8 cellular contexts compared by ENCODE assay signal in genomic region chr17:68413597-68414560, GRCh38. TPM values are rescaled to one million over a fixed set of nuclear protein-coding genes. Genes with fewer than 3 reads are reported as not detected.
DNase-seq lines count a peak whose midpoint lies in the region; ATAC-seq and TF ChIP-seq lines count a peak whose summit lies in the region.
"Not testable (repeated sequence)": the region's sequence is repeated elsewhere in the genome, so short reads cannot be mapped to it uniquely, and the experiment has no call there.

No MANE protein-coding gene starts in this region.

- H3K4me1 Mint-ChIP-seq in CD14-positive monocyte: peaks cover 14% of the 10 kb centered on the region
- not testable (repeated sequence) for H3K4me1 Mint-ChIP-seq in glutamatergic neuron (ENCODE audit: low read depth, unreplicated experiment)
- H3K4me1 Mint-ChIP-seq in natural killer cell: peaks cover 15 to 21% of the 10 kb centered on the region in 2 donors

- not testable (repeated sequence) for H3K4me1 ChIP-seq in OCI-LY3 (ENCODE audit: low read length)

- intact Hi-C loops in CD14-positive monocyte (cut with micrococcal nuclease); natural killer cell (cut with micrococcal nuclease): not testable (repeated sequence)

- H3K9me3 Mint-ChIP-seq in CD14-positive monocyte (peaks cover 8 to 26% (median 17%) of the 10 kb centered on the region in 7 donors), glutamatergic neuron (ENCODE audit: unreplicated experiment) (peaks cover 33% of the 10 kb centered on the region)
- not testable (repeated sequence) for H3K9me3 Mint-ChIP-seq in natural killer cell

- peak overlapping the region; percentile 62 for H3K4me3 ChIP-seq in OCI-LY3 (ENCODE audit: low read length)

- H3K27ac ChIP-seq in OCI-LY3 (ENCODE audit: low read length): not testable (repeated sequence)

- not testable (repeated sequence) for H3K27me3 ChIP-seq in OCI-LY3 (ENCODE audit: low read depth, low read length)

- H3K27ac Mint-ChIP-seq in CD14-positive monocyte: peak overlapping the region; percentile 82 to 94 (median 91)
- H3K27ac Mint-ChIP-seq in glutamatergic neuron (ENCODE audit: unreplicated experiment): peak overlapping the region; percentile 33
- H3K27ac Mint-ChIP-seq in natural killer cell: peak overlapping the region; percentile 61 to 89

- H3K4me3 Mint-ChIP-seq in CD14-positive monocyte (peak overlapping the region; percentile 88 to 93), glutamatergic neuron (ENCODE audit: unreplicated experiment) (peak overlapping the region; percentile 82), natural killer cell (peak overlapping the region; percentile 93)

- H3K4me2 ChIP-seq in OCI-LY3 (ENCODE audit: low read length): peak overlapping the region; percentile 59

- H3K27me3 Mint-ChIP-seq in CD14-positive monocyte (ENCODE audit: low read depth in 3 of 3); glutamatergic neuron (ENCODE audit: unreplicated experiment); natural killer cell (ENCODE audit: low read depth in 2 of 2): not testable (repeated sequence)

- TF ChIP-seq CTCF in CD14-positive monocyte (IDR thresholded peaks at IDR 0.05); OCI-LY3 (IDR thresholded peaks at IDR 0.05; ENCODE audit: low read depth, low read length); glutamatergic neuron (IDR thresholded peaks at IDR 0.05; ENCODE audit: partially characterized antibody, unreplicated experiment); natural killer cell (IDR thresholded peaks at IDR 0.05): not testable (repeated sequence)

- H3K79me2 ChIP-seq in OCI-LY3 (ENCODE audit: low read length): not testable (repeated sequence)

- in situ Hi-C loops in KBM-7 (cut with MboI; ENCODE audit: low pct_unique_long_range_greater_than_20kb, low sequenced_read_pairs): not testable (repeated sequence)

- peaks cover 19 to 28% of the 10 kb centered on the region in 2 donors for H3K36me3 Mint-ChIP-seq in CD14-positive monocyte
- peaks cover 40% of the 10 kb centered on the region for H3K36me3 Mint-ChIP-seq in glutamatergic neuron (ENCODE audit: unreplicated experiment)
- peaks cover 20% of the 10 kb centered on the region for H3K36me3 Mint-ChIP-seq in natural killer cell

- H3K9ac ChIP-seq in OCI-LY3 (ENCODE audit: low read length): not testable (repeated sequence)

- not testable (repeated sequence) for H3K36me3 ChIP-seq in OCI-LY3 (replicated peaks; ENCODE audit: low read depth, low read length)

- peak; percentile 71 to 87 (median 83) for ATAC-seq in natural killer cell

- H3K9me3 ChIP-seq in OCI-LY3 (ENCODE audit: insufficient read depth, low read length): not testable (repeated sequence)

- DNase-seq in CD14-positive monocyte (ENCODE audit: low spot score) (peak; percentile 64), KBM-7 (peak; percentile 46), astrocyte of the hippocampus (ENCODE audit: low read depth, low spot score) (peak; percentile 31), natural killer cell (peak; percentile 41)
- peak; percentile 60 to 72 for DNase-seq in activated CD4-positive, alpha-beta T cell treated with anti-CD3 and anti-CD28 coated beads, Interleukin-2, amount 50 U/mL, for 48 hours
- DNase-seq in glutamatergic neuron: not testable (repeated sequence)
- DNase-seq in stimulated activated CD4-positive, alpha-beta T cell treated with anti-CD3 and anti-CD28 coated beads, TNF-alpha, amount 100 ng/mL, for 24 hours (ENCODE audit: low read depth in 3 of 3): peak in 2 of 3 experiments; percentile 40 to 58

- not testable (repeated sequence) for H4K20me1 ChIP-seq in OCI-LY3 (ENCODE audit: insufficient read depth, low read length)

- not testable (repeated sequence) for H2AFZ ChIP-seq in OCI-LY3 (ENCODE audit: low read depth, low read length)

RNA-seq across cellular contexts. Expression of gene WIPI1, which starts 43.4 kb away (rescaled TPM):
- 10 to 100 TPM; 19.9 to 22.1 TPM for polyA plus RNA-seq in CD14-positive monocyte
- 252 TPM for total RNA-seq in glutamatergic neuron (ENCODE audit: unreplicated experiment)
- 10 to 100 TPM; 29.0 to 41.4 (median 32.0) TPM for total RNA-seq in natural killer cell

Comparison
In these comparisons a context has a peak if more than half of its experiments do, and no peak if none do; other contexts are left out.
1. H3K27ac Mint-ChIP-seq: peak in every context shown above with its lines; median percentile 91 in CD14-positive monocyte; 75 in natural killer cell; 33 in glutamatergic neuron.